ENCODE assay signal across 8 cellular contexts in the genomic region with DNA sequence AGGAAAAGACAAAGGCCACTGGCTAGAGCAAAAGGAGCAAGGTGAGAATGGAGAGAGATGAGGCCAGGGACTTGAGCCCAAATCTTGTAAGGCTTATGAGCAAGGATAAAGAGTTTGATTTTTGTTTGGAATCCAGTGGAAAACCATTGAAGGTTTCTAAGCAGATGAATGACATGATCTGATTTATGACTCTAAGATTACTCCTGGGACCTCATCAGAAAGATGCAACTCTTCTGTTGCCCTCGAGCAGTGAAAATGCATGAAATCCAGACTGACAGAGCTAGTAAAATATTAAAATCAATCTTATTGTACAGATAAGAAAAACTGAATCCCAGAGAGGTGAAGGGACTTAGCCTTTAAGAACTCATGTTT. TPM values are rescaled to one million over a fixed set of nuclear protein-coding genes. Genes with fewer than 3 reads are reported as not detected.
DNase-seq lines count a peak whose midpoint lies in the region; ATAC-seq and TF ChIP-seq lines count a peak whose summit lies in the region.

No MANE protein-coding gene starts in this region.

- peak overlapping the region; percentile 90 for H3K9ac ChIP-seq in GM23248

- H3K4me3 Mint-ChIP-seq in T-helper 17 cell = peak overlapping the region; percentile 97

- H3K36me3 ChIP-seq in GM23248 (ENCODE audit: low read depth) = no peaks in the 10 kb centered on the region

- POLR2A ChIA-PET in GM10248 (lab: Yijun Ruan, JAX) = interaction anchor here (1.0 to 1.1 kb wide), 2 partner anchors 20 to 151 kb away, joined by 3 read pairs; a partner anchor contains a TSS

- DNase-seq in GM23248 (no peak), T-helper 17 cell (no peak), fibroblast of villous mesenchyme (ENCODE audit: low read depth) (no peak), skeletal muscle cell (ENCODE audit: low read depth) (no peak), GM10248 (ENCODE audit: extremely low spot score) (no peak), middle frontal gyrus (ENCODE audit: extremely low spot score, low spot score) (no peak)
- DNase-seq in stimulated activated CD4-positive, alpha-beta T cell treated with anti-CD3 and anti-CD28 coated beads, Interleukin-12 subunit alpha, Interleukin-12 subunit beta, amount 100 ng/mL, for 4 hours = no peak

- peak overlapping the region; percentile 99 for H3K27ac Mint-ChIP-seq in T-helper 17 cell

- peaks cover 21% of the 10 kb centered on the region for H3K4me1 ChIP-seq in GM23248 (ENCODE audit: insufficient read depth)

- ATAC-seq in T-helper 17 cell (no peak), GM21619 (IDR thresholded peaks at IDR 0.05; ENCODE audit: unreplicated experiment) (no peak)

- H3K4me2 ChIP-seq in GM23248 (ENCODE audit: unreplicated experiment) = peak overlapping the region; percentile 94

- peaks cover 51% of the 10 kb centered on the region for H3K4me1 Mint-ChIP-seq in T-helper 17 cell

- H3K4me3 ChIP-seq in GM23248 (peak overlapping the region; percentile 97), fibroblast of villous mesenchyme (ENCODE audit: low read depth, low read length) (peak overlapping the region; percentile 90), skeletal muscle cell (ENCODE audit: low read depth, low read length) (peak overlapping the region; percentile 80)

- no peaks in the 10 kb centered on the region for H3K27me3 Mint-ChIP-seq in T-helper 17 cell

- no peaks in the 10 kb centered on the region for H4K20me1 ChIP-seq in GM23248 (ENCODE audit: insufficient read depth)

- in situ Hi-C loops in GM23248 (cut with MboI) = no loop called here

- WGBS in GM23248 (ENCODE audit: low coverage in 1 of 2, low lambda C conversion rate in 2 of 2, missing lambda C conversion rate in 2 of 2), 2 experiments = 0% methylated on average over 1 of the region's 1 CpG

- peak overlapping the region; percentile 98 for H2AFZ ChIP-seq in GM23248

- H3K79me2 ChIP-seq in GM23248 (ENCODE audit: insufficient read depth) = peaks cover 100% of the 10 kb centered on the region

- peaks cover 9% of the 10 kb centered on the region for H3K36me3 Mint-ChIP-seq in T-helper 17 cell (ENCODE audit: low read depth)

- H3K9me3 ChIP-seq in GM23248 (ENCODE audit: low read depth) (no peaks in the 10 kb centered on the region), T-helper 17 cell (ENCODE audit: control insufficient read depth, low read length, poor library complexity, severe bottlenecking) (no peaks in the 10 kb centered on the region)

- TF ChIP-seq CTCF in fibroblast of villous mesenchyme (IDR thresholded peaks at IDR 0.05; ENCODE audit: insufficient read depth, low read depth, low read length) (no peak), GM10248 (IDR thresholded peaks at IDR 0.05; ENCODE audit: control extremely low read depth, extremely low read depth, low read depth, missing control alignments) (no peak)

- CTCF ChIA-PET in GM10248 (lab: Yijun Ruan, JAX) = interaction anchor here (2.0 kb wide), 1 partner anchor 33 kb away, joined by 7 read pairs; no protein-coding TSS in a partner anchor

- no peaks in the 10 kb centered on the region for H3K27me3 ChIP-seq in GM23248 (replicated peaks; ENCODE audit: insufficient read depth)

- peaks cover 22% of the 10 kb centered on the region for H3F3A ChIP-seq in GM23248 (ENCODE audit: insufficient read depth)

- no peaks in the 10 kb centered on the region for H3K9me2 ChIP-seq in GM23248 (ENCODE audit: insufficient read depth)

- no peak overlapping the region for H3K27ac ChIP-seq in GM23248

RNA-seq across cellular contexts. Expression of a gene that starts 0.7 kb away (rescaled TPM):
- total RNA-seq in GM23248 (2014; rRNA removed; shearing (Covaris generic)) = 88.8 and 110 TPM in 2 replicates
- 20.5 and 22.5 TPM in 2 replicates for polyA plus RNA-seq in GM23248 (2016; fragmentation: Nextera tagmentation; extraction: Ambion mirVana)
- total RNA-seq in T-helper 17 cell (10 to 100 TPM; 18.0 to 19.3 TPM), fibroblast of villous mesenchyme (66.0 and 113 TPM in 2 replicates)

RNA-seq across cellular contexts. Expression of a gene that starts 0.7 kb away (rescaled TPM):
- 20.2 and 24.8 TPM in 2 replicates for total RNA-seq in GM23248 (2014; rRNA removed; shearing (Covaris generic))
- polyA plus RNA-seq in GM23248 (2016; fragmentation: Nextera tagmentation; extraction: Ambion mirVana) = 25.3 and 27.0 TPM in 2 replicates
- total RNA-seq in T-helper 17 cell (10 to 100 TPM; 21.9 to 25.8 TPM), fibroblast of villous mesenchyme (29.6 and 42.3 TPM in 2 replicates)
